In the genomic region with DNA sequence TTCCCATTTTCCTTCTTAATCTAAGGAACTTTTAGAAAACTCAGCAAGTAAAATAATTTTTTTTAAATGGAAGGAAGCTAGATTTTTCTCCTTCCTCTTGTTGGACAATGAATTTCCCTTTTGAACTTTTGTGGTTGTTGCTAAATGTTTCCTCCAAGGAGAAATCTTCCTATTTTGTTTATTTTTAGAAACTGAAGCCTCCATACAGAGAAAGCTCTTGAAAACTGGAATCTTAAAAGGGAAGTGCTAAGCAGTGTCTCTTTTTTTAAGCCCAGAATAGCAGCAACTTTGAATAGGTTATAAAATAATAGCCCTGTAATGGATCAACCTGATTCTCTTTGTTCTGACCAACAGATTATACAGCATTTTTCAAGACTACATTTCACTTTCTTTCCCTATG, we compare ENCODE assay signal across 1 cellular context.
TF ChIP-seq lines count a peak whose summit lies in the region.

No MANE protein-coding gene starts in this region.

TF ChIP-seq in SK-N-SH treated with all-trans-retinoic acid at 6 μM for 48 hours, 23 proteins besides CTCF, POLR2A, EP300 and RAD21 (continued from another document):
- TF ChIP-seq, protein P1, sequence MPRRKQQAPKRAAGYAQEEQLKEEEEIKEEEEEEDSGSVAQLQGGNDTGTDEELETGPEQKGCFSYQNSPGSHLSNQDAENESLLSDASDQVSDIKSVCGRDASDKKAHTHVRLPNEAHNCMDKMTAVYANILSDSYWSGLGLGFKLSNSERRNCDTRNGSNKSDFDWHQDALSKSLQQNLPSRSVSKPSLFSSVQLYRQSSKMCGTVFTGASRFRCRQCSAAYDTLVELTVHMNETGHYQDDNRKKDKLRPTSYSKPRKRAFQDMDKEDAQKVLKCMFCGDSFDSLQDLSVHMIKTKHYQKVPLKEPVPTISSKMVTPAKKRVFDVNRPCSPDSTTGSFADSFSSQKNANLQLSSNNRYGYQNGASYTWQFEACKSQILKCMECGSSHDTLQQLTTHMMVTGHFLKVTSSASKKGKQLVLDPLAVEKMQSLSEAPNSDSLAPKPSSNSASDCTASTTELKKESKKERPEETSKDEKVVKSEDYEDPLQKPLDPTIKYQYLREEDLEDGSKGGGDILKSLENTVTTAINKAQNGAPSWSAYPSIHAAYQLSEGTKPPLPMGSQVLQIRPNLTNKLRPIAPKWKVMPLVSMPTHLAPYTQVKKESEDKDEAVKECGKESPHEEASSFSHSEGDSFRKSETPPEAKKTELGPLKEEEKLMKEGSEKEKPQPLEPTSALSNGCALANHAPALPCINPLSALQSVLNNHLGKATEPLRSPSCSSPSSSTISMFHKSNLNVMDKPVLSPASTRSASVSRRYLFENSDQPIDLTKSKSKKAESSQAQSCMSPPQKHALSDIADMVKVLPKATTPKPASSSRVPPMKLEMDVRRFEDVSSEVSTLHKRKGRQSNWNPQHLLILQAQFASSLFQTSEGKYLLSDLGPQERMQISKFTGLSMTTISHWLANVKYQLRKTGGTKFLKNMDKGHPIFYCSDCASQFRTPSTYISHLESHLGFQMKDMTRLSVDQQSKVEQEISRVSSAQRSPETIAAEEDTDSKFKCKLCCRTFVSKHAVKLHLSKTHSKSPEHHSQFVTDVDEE (CRISPR knock-in tag; IDR thresholded peaks at IDR 0.05): no peak
- no peak for TF ChIP-seq RARB (CRISPR knock-in tag; IDR thresholded peaks at IDR 0.05)
- TF ChIP-seq PPARA (CRISPR knock-in tag; IDR thresholded peaks at IDR 0.05; ENCODE audit: borderline replicate concordance): no peak
- TF ChIP-seq SNAI2 (CRISPR knock-in tag; IDR thresholded peaks at IDR 0.05): no peak
- TF ChIP-seq OSR1 (CRISPR knock-in tag; IDR thresholded peaks at IDR 0.05): no peak
- no peak for TF ChIP-seq BACH2 (CRISPR knock-in tag; IDR thresholded peaks at IDR 0.05; ENCODE audit: borderline replicate concordance)
TF ChIP-seq in SK-N-SH treated with all-trans-retinoic acid at 6 μM for 48 hours: peak in this region for 0.
